13 cellular contexts compared by ENCODE assay signal in the genomic region with DNA sequence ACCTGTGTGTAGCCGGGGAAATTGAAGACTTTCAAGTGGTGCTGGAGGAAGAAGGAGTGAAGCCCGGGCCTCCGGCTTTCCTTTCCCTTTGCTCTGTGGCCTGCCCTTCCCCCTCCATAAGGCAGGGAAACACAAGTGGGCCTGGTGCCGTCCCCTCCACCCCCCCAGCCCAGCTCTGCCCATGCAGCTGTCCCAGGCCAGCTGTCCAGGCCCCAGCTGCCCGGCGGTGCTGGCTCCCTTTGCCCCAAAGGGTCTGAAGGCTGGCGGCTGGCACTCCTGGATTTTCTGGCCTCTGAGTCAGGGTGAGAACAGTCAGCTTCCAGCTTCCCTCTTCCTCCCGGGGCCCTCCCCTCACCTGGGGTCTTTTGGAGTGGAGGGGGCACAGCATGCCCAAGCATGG. TPM values are rescaled to one million over a fixed set of nuclear protein-coding genes. Genes with fewer than 3 reads are reported as not detected.
DNase-seq lines count a peak whose midpoint lies in the region; ATAC-seq and TF ChIP-seq lines count a peak whose summit lies in the region.
"Had no signal": no experiment of that assay in that cellular context is flagged by ENCODE, and none has a peak within 500 bp of the region (broad histone marks: within the 10 kb centered on the region; RNA-seq: fewer than 3 reads in every experiment).

No MANE protein-coding gene starts in this region.

- peaks cover 5 to 24% of the 10 kb centered on the region in 2 donors for H3K36me3 Mint-ChIP-seq in activated T-cell treated with anti-CD3 and anti-CD28 coated beads, Interleukin-2, amount 50 U/mL, for 72 hours (ENCODE audit: insufficient read depth in 2 of 2)
- peaks cover 49% of the 10 kb centered on the region for H3K36me3 Mint-ChIP-seq in activated T-cell treated with anti-CD3 and anti-CD28 coated beads, Interleukin-2, amount 50 U/mL, for 4 hours (ENCODE audit: insufficient read depth)
- peaks cover 17% of the 10 kb centered on the region for H3K36me3 Mint-ChIP-seq in central memory CD8-positive, alpha-beta T cell (ENCODE audit: insufficient read depth)
- H3K36me3 Mint-ChIP-seq in nephron (ENCODE audit: low read depth), result no peaks in the 10 kb centered on the region

- H3K9me3 Mint-ChIP-seq in activated T-cell treated with anti-CD3 and anti-CD28 coated beads, Interleukin-2, amount 50 U/mL, for 72 hours, result no peaks in the 10 kb centered on the region
- no peaks in the 10 kb centered on the region for H3K9me3 Mint-ChIP-seq in activated T-cell treated with anti-CD3 and anti-CD28 coated beads, Interleukin-2, amount 50 U/mL, for 4 hours
- no peaks in the 10 kb centered on the region for H3K9me3 Mint-ChIP-seq in central memory CD8-positive, alpha-beta T cell
- H3K9me3 Mint-ChIP-seq in nephron, result no peaks in the 10 kb centered on the region

- H3K9me3 ChIP-seq in tibial nerve, result no peaks in the 10 kb centered on the region
- H3K9me3 ChIP-seq: testis had no signal

- peak overlapping the region; percentile 60 for H3K27ac Mint-ChIP-seq in activated T-cell treated with anti-CD3 and anti-CD28 coated beads, Interleukin-2, amount 50 U/mL, for 72 hours
- H3K27ac Mint-ChIP-seq in central memory CD8-positive, alpha-beta T cell (ENCODE audit: low read depth), result peak overlapping the region; percentile 85
- peak overlapping the region; percentile 49 to 87 (median 73) for H3K27ac Mint-ChIP-seq in nephron

- no peak for DNase-seq in activated T-cell treated with anti-CD3 and anti-CD28 coated beads, Interleukin-2, amount 50 U/mL, for 72 hours
- no peak for DNase-seq in activated T-cell treated with anti-CD3 and anti-CD28 coated beads, Interleukin-2, amount 50 U/mL, for 4 hours
- DNase-seq in central memory CD8-positive, alpha-beta T cell (ENCODE audit: low spot score in 2 of 2), result no peak
- DNase-seq in tibial nerve (ENCODE audit: low spot score in 2 of 2) (no peak), GM13977 (ENCODE audit: low spot score) (no peak), NOMO-1 treated with dmso at 0.1 percent for 144 hours (lab: John Stamatoyannopoulos, UW; ENCODE audit: unreplicated experiment) (no peak)
- DNase-seq: ACHN; activated CD4-positive, CD25-positive, alpha-beta regulatory T cell; left cardiac atrium; NCI-H2081 treated with DMSO at 0.1 percent for 48 hours; testis had no signal

- no peak overlapping the region for H3K4me3 ChIP-seq in tibial nerve
- H3K4me3 ChIP-seq: testis had no signal

- ATAC-seq in activated T-cell treated with anti-CD3 and anti-CD28 coated beads, Interleukin-2, amount 50 U/mL, for 72 hours (replicated peaks in 1 of 2), result no peak
- ATAC-seq in activated T-cell treated with anti-CD3 and anti-CD28 coated beads, Interleukin-2, amount 50 U/mL, for 4 hours, result no peak
- no peak for ATAC-seq in central memory CD8-positive, alpha-beta T cell (replicated peaks; ENCODE audit: extremely low read depth, poor library complexity, severe bottlenecking)
- no peak for ATAC-seq in HG02642 (IDR thresholded peaks at IDR 0.05; ENCODE audit: poor library complexity, unreplicated experiment)

- H3K27ac ChIP-seq in tibial nerve, result peak overlapping the region in 3 of 4 donors; percentile 65 to 73 (median 69)
- H3K27ac ChIP-seq: testis had no signal

- H3K27me3 Mint-ChIP-seq in activated T-cell treated with anti-CD3 and anti-CD28 coated beads, Interleukin-2, amount 50 U/mL, for 72 hours (ENCODE audit: low read depth), result no peaks in the 10 kb centered on the region
- H3K27me3 Mint-ChIP-seq in activated T-cell treated with anti-CD3 and anti-CD28 coated beads, Interleukin-2, amount 50 U/mL, for 4 hours (ENCODE audit: low read depth), result no peaks in the 10 kb centered on the region
- no peaks in the 10 kb centered on the region for H3K27me3 Mint-ChIP-seq in central memory CD8-positive, alpha-beta T cell
- no peaks in the 10 kb centered on the region for H3K27me3 Mint-ChIP-seq in nephron (ENCODE audit: low read depth)

- no peak for TF ChIP-seq CTCF in nephron (IDR thresholded peaks at IDR 0.05; ENCODE audit: unreplicated experiment in 3 of 3)
- TF ChIP-seq CTCF in tibial nerve (IDR thresholded peaks at IDR 0.05), result no peak
- TF ChIP-seq CTCF in GM13977 (IDR thresholded peaks at IDR 0.05; ENCODE audit: extremely low read depth, insufficient read depth, missing control alignments), result no peak

- no peak overlapping the region for H3K4me3 Mint-ChIP-seq in activated T-cell treated with anti-CD3 and anti-CD28 coated beads, Interleukin-2, amount 50 U/mL, for 72 hours
- H3K4me3 Mint-ChIP-seq in activated T-cell treated with anti-CD3 and anti-CD28 coated beads, Interleukin-2, amount 50 U/mL, for 4 hours, result no peak overlapping the region
- H3K4me3 Mint-ChIP-seq in central memory CD8-positive, alpha-beta T cell, result no peak overlapping the region
- peak overlapping the region in 1 of 3 experiments; percentile 30 for H3K4me3 Mint-ChIP-seq in nephron

- no peak for TF ChIP-seq EP300 in tibial nerve (IDR thresholded peaks at IDR 0.05)

- peaks cover 0 to 71% (median 53%) of the 10 kb centered on the region in 4 donors for H3K4me1 ChIP-seq in tibial nerve

- no peak for TF ChIP-seq POLR2A in tibial nerve (IDR thresholded peaks at IDR 0.05)

- H3K4me1 Mint-ChIP-seq in activated T-cell treated with anti-CD3 and anti-CD28 coated beads, Interleukin-2, amount 50 U/mL, for 72 hours (ENCODE audit: low read depth), result peaks cover 63% of the 10 kb centered on the region
- peaks cover 77% of the 10 kb centered on the region for H3K4me1 Mint-ChIP-seq in activated T-cell treated with anti-CD3 and anti-CD28 coated beads, Interleukin-2, amount 50 U/mL, for 4 hours (ENCODE audit: low read depth)
- H3K4me1 Mint-ChIP-seq in central memory CD8-positive, alpha-beta T cell, result peaks cover 57% of the 10 kb centered on the region
- H3K4me1 Mint-ChIP-seq in nephron, result peaks cover 76% of the 10 kb centered on the region

- in situ Hi-C loops in GM13977 (cut with MboI; ENCODE audit: low pct_unique_long_range_greater_than_20kb, low sequenced_read_pairs, unreplicated experiment), result no loop called here

- no peaks in the 10 kb centered on the region for H3K27me3 ChIP-seq in tibial nerve
- H3K27me3 ChIP-seq: testis had no signal

- peaks cover 0 to 7% (median 0%) of the 10 kb centered on the region in 3 donors for H3K36me3 ChIP-seq in tibial nerve

- WGBS in tibial nerve, 2 donors, result 25 to 41% methylated on average over 8 of the region's 8 CpGs

RNA-seq across cellular contexts. Expression of a gene that starts 27.7 kb away (rescaled TPM):
- 100 to 1,000 TPM; 364 to 421 TPM for total RNA-seq in activated T-cell treated with anti-CD3 and anti-CD28 coated beads, Interleukin-2, amount 50 U/mL, for 72 hours
- 100 to 1,000 TPM; 364 to 594 (median 428) TPM for total RNA-seq in activated T-cell treated with anti-CD3 and anti-CD28 coated beads, Interleukin-2, amount 50 U/mL, for 4 hours
- total RNA-seq in tibial nerve, result 10 to 100 TPM; 27.9 to 49.4 (median 43.4) TPM

Comparison
In these comparisons a context has a peak if more than half of its experiments do, and no peak if none do; other contexts are left out.
1. RNA of a gene that starts 27.7 kb away (total RNA-seq): 364 to 594 TPM in activated T-cell treated with anti-CD3 and anti-CD28 coated beads, Interleukin-2, amount 50 U/mL, for 4 hours and 364 to 421 TPM in activated T-cell treated with anti-CD3 and anti-CD28 coated beads, Interleukin-2, amount 50 U/mL, for 72 hours; 27.9 to 49.4 TPM in tibial nerve; every median in the first group is over 4 times any median in the second.
2. Peak in every context shown above with its lines, with median percentiles within 50 percentile points of each other: H3K27ac Mint-ChIP-seq.